34 cellular contexts compared by ENCODE assay signal in the genomic region with DNA sequence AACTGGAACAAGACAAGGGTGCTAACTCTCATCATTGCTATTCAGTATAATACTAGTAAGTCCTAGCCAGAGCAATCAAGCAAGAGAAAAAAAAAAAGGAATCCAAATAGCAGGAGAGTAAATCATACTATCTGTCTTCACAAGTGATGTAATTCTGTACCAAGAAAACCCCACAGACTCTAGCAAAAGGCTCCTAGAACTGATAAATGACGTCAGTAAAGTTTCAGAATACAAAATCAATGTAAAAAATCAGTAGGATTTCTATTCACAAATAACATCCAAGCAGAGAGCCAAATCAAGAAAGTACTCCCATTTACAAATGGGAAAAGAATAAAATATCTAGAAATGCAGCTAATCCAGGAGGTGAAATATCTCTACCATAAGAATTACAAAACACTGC.
"Had no signal": no experiment of that assay in that cellular context is flagged by ENCODE, and none has a peak within 500 bp of the region (broad histone marks: within the 10 kb centered on the region; RNA-seq: fewer than 3 reads in every experiment).

No MANE protein-coding gene starts in this region.

- FAIRE-seq: astrocyte, bronchial epithelial cell had no signal

- DNase-seq: activated effector memory CD4-positive, alpha-beta T cell treated with anti-CD3 and anti-CD28 coated beads, Interleukin-2, amount 50 U/mL, for 16 hours; activated effector memory CD4-positive, alpha-beta T cell treated with Interleukin-2 at 50 U/mL for 16 hours; activated gamma-delta T cell; activated gamma-delta T cell treated with Interleukin-2 at 50 U/mL for 16 hours; activated naive CD4-positive, alpha-beta T cell; activated naive CD4-positive, alpha-beta T cell treated with anti-CD3 and anti-CD28 coated beads for 36 hours; activated naive CD4-positive, alpha-beta T cell treated with anti-CD3 and anti-CD28 coated beads, Interleukin-2, amount 10 ng/mL, durations not matched to agents 7 days and 5 days; activated naive CD4-positive, alpha-beta T cell treated with anti-CD3 and anti-CD28 coated beads, Interleukin-2, amount 50 U/mL, for 16 hours; activated naive CD4-positive, alpha-beta T cell treated with Interleukin-2 at 50 U/mL for 16 hours; activated naive CD8-positive, alpha-beta T cell treated with anti-CD3 and anti-CD28 coated beads for 36 hours; activated naive CD8-positive, alpha-beta T cell treated with anti-CD3 and anti-CD28 coated beads, Interleukin-2, amount 10 ng/mL, durations not matched to agents 7 days and 5 days; activated naive CD8-positive, alpha-beta T cell treated with anti-CD3 and anti-CD28 coated beads, Interleukin-2, amount 50 U/mL, for 24 hours; activated T-cell treated with anti-CD3 and anti-CD28 coated beads, Interleukin-2, amount 50 U/mL, for 1 hour; activated T-cell treated with anti-CD3 and anti-CD28 coated beads, Interleukin-2, amount 50 U/mL, for 24 hours; activated T-cell treated with anti-CD3 and anti-CD28 coated beads, Interleukin-2, amount 50 U/mL, for 4 hours; activated T-cell treated with anti-CD3 and anti-CD28 coated beads, Interleukin-2, amount 50 U/mL, for 48 hours; activated T-cell treated with anti-CD3 and anti-CD28 coated beads, Interleukin-2, amount 50 U/mL, for 72 hours; adrenal gland; amniotic stem cell; amygdala; anterior cingulate cortex; aorta; body of pancreas; brain microvascular endothelial cell; caudate nucleus; central memory CD4-positive, alpha-beta T cell; cerebellar nuclear complex had no signal

- H3K27me3 ChIP-seq: adrenal gland, ascending aorta, body of pancreas, brain microvascular endothelial cell, breast epithelium, cardiac muscle cell had no signal

- H3K36me3 ChIP-seq: adrenal gland, ascending aorta, brain microvascular endothelial cell, breast epithelium, cardiac muscle cell had no signal

- H3K9me3 ChIP-seq: adrenal gland, ascending aorta, body of pancreas, breast epithelium had no signal

- H3K4me1 ChIP-seq: adrenal gland, ascending aorta, body of pancreas, breast epithelium had no signal

- ATAC-seq: activated naive CD4-positive, alpha-beta T cell treated with anti-CD3 and anti-CD28 coated beads, Interleukin-2, amount 50 U/mL, for 72 hours; activated naive CD8-positive, alpha-beta T cell treated with anti-CD3 and anti-CD28 coated beads, Interleukin-2, amount 50 U/mL, for 24 hours; activated T-cell treated with anti-CD3 and anti-CD28 coated beads, Interleukin-2, amount 50 U/mL, for 4 hours; activated T-cell treated with anti-CD3 and anti-CD28 coated beads, Interleukin-2, amount 50 U/mL, for 72 hours; activated T-helper 17 cell treated with anti-CD3 and anti-CD28 coated beads, Interleukin-2, amount 50 U/mL, for 72 hours; body of pancreas had no signal

- H3K4me3 ChIP-seq: adrenal gland, ascending aorta, body of pancreas, breast epithelium, cardiac muscle cell had no signal

- H3K27ac ChIP-seq: adrenal gland, ascending aorta, body of pancreas, brain microvascular endothelial cell, breast epithelium, cardiac muscle cell had no signal
